Comparison of ENCODE assay signal across 22 cellular contexts in genomic region chr4:3157366-3157765, GRCh38.
DNase-seq lines count a peak whose midpoint lies in the region; ATAC-seq and TF ChIP-seq lines count a peak whose summit lies in the region.
"Had no signal": no experiment of that assay in that cellular context is flagged by ENCODE, and none has a peak within 500 bp of the region (broad histone marks: within the 10 kb centered on the region; RNA-seq: fewer than 3 reads in every experiment).

No MANE protein-coding gene starts in this region.

- CTCF ChIA-PET in CD8-positive, alpha-beta T cell (lab: Charles Lee), result interaction anchor here (1.3 to 2.1 kb wide), 2 partner anchors 36 to 323 kb away, joined by 3 to 6 read pairs; no protein-coding TSS in a partner anchor

- H3K4ac ChIP-seq in trophoblast cell (ENCODE audit: low read depth, low read length), result no peak overlapping the region

- H4K12ac ChIP-seq in trophoblast cell (ENCODE audit: low read depth, low read length), result no peak overlapping the region

- H3K79me2 ChIP-seq in trophoblast cell (ENCODE audit: control insufficient read depth, insufficient read depth, low read length, poor library complexity), result no peaks in the 10 kb centered on the region

- H2AK5ac ChIP-seq in trophoblast cell (ENCODE audit: low read length), result no peak overlapping the region

- peaks cover 10% of the 10 kb centered on the region for H3K9me3 Mint-ChIP-seq in activated T-cell treated with anti-CD3 and anti-CD28 coated beads, Interleukin-2, amount 50 U/mL, for 24 hours
- H3K9me3 Mint-ChIP-seq in activated T-cell treated with anti-CD3 and anti-CD28 coated beads, Interleukin-2, amount 50 U/mL, for 4 hours, result no peaks in the 10 kb centered on the region
- H3K9me3 Mint-ChIP-seq in CD8-positive, alpha-beta T cell, result peaks cover 6% of the 10 kb centered on the region
- peaks cover 9% of the 10 kb centered on the region for H3K9me3 Mint-ChIP-seq in neural crest cell

- no peak overlapping the region for H4K8ac ChIP-seq in trophoblast cell (ENCODE audit: low read depth, low read length)

- H3K27ac Mint-ChIP-seq in activated T-cell treated with anti-CD3 and anti-CD28 coated beads, Interleukin-2, amount 50 U/mL, for 24 hours, result peak overlapping the region; percentile 50
- peak overlapping the region; percentile 20 for H3K27ac Mint-ChIP-seq in CD8-positive, alpha-beta T cell
- H3K27ac Mint-ChIP-seq in neural crest cell (ENCODE audit: unreplicated experiment), result peak overlapping the region; percentile 7
- H3K27ac Mint-ChIP-seq: B cell, HFFc6 had no signal

- H2BK12ac ChIP-seq in trophoblast cell (ENCODE audit: low read length), result no peak overlapping the region

- no peak overlapping the region for H3K9ac ChIP-seq in trophoblast cell (ENCODE audit: low read length)
- H3K9ac ChIP-seq: BLaER1 had no signal

- DNase-seq in activated T-cell treated with anti-CD3 and anti-CD28 coated beads, Interleukin-2, amount 50 U/mL, for 24 hours, result no peak
- DNase-seq in activated T-cell treated with anti-CD3 and anti-CD28 coated beads, Interleukin-2, amount 50 U/mL, for 4 hours, result no peak
- DNase-seq in CD8-positive, alpha-beta T cell, result no peak
- DNase-seq in neural crest cell (ENCODE audit: low read depth, low spot score), result no peak
- DNase-seq in trophoblast cell, result peak; percentile 55 to 74
- DNase-seq in NCI-H69 (lab: John Stamatoyannopoulos, UW), result no peak
- no peak for DNase-seq in GM19240 (ENCODE audit: insufficient read length, low spot score)
- DNase-seq in NOMO-1 treated with DMSO at 0.1 percent for 48 hours (lab: John Stamatoyannopoulos, UW; ENCODE audit: unreplicated experiment), result no peak
- DNase-seq: CD4-positive, CD25-positive, alpha-beta regulatory T cell; CD8-positive, alpha-beta memory T cell; DMS 273 treated with DMSO at 0.1 percent for 48 hours; DMS79; EL; GDM1; GOT3; HFFc6 had no signal

- H4K91ac ChIP-seq in trophoblast cell (ENCODE audit: low read depth, low read length), result no peak overlapping the region

- no peak overlapping the region for H3K4me3 Mint-ChIP-seq in activated T-cell treated with anti-CD3 and anti-CD28 coated beads, Interleukin-2, amount 50 U/mL, for 24 hours
- no peak overlapping the region for H3K4me3 Mint-ChIP-seq in activated T-cell treated with anti-CD3 and anti-CD28 coated beads, Interleukin-2, amount 50 U/mL, for 4 hours
- H3K4me3 Mint-ChIP-seq in CD8-positive, alpha-beta T cell, result no peak overlapping the region
- H3K4me3 Mint-ChIP-seq in neural crest cell, result no peak overlapping the region
- H3K4me3 Mint-ChIP-seq: B cell; CD4-positive, CD25-positive, alpha-beta regulatory T cell; CD8-positive, alpha-beta memory T cell; HFFc6 had no signal

- H3K14ac ChIP-seq in trophoblast cell (ENCODE audit: low read length), result no peak overlapping the region

- no peak overlapping the region for H3K23ac ChIP-seq in trophoblast cell (ENCODE audit: low read length)

- no peak for TF ChIP-seq CTCF in CD8-positive, alpha-beta T cell (IDR thresholded peaks at IDR 0.05)
- no peak for TF ChIP-seq CTCF in neural crest cell (conservative IDR thresholded peaks at IDR 0.05)

- H3K4me1 Mint-ChIP-seq in activated T-cell treated with anti-CD3 and anti-CD28 coated beads, Interleukin-2, amount 50 U/mL, for 24 hours (ENCODE audit: low read depth), result peaks cover 2% of the 10 kb centered on the region
- H3K4me1 Mint-ChIP-seq in activated T-cell treated with anti-CD3 and anti-CD28 coated beads, Interleukin-2, amount 50 U/mL, for 4 hours (ENCODE audit: low read depth), result no peaks in the 10 kb centered on the region
- H3K4me1 Mint-ChIP-seq in CD8-positive, alpha-beta T cell (ENCODE audit: low read depth), result no peaks in the 10 kb centered on the region
- H3K4me1 Mint-ChIP-seq in neural crest cell, result no peaks in the 10 kb centered on the region
- H3K4me1 Mint-ChIP-seq: B cell had no signal

- intact Hi-C loops in CD8-positive, alpha-beta T cell (cut with DNase I, micrococcal nuclease), result no loop called here

- no peaks in the 10 kb centered on the region for H3K27me3 ChIP-seq in CD8-positive, alpha-beta T cell (ENCODE audit: insufficient read depth, low read length)
- H3K27me3 ChIP-seq in trophoblast cell (ENCODE audit: insufficient read depth, low read length), result no peaks in the 10 kb centered on the region
- H3K27me3 ChIP-seq: BLaER1 had no signal

- no peak overlapping the region for H3K4me3 ChIP-seq in CD8-positive, alpha-beta T cell (ENCODE audit: low read depth, low read length)
- H3K4me3 ChIP-seq in trophoblast cell (ENCODE audit: low read depth, low read length), result no peak overlapping the region
- H3K4me3 ChIP-seq: BLaER1, GM12878, HAP-1 had no signal

- H3K79me1 ChIP-seq in trophoblast cell (ENCODE audit: low read length), result no peaks in the 10 kb centered on the region

- no peak overlapping the region for H2AFZ ChIP-seq in trophoblast cell (ENCODE audit: insufficient read depth, low read length, poor library complexity)

- no peaks in the 10 kb centered on the region for H3K4me1 ChIP-seq in CD8-positive, alpha-beta T cell (ENCODE audit: insufficient read depth, low read length)
- no peaks in the 10 kb centered on the region for H3K4me1 ChIP-seq in trophoblast cell (ENCODE audit: control insufficient read depth in 1 of 2, insufficient read depth in 2 of 2, low read length in 2 of 2)
- H3K4me1 ChIP-seq: BLaER1, HAP-1 had no signal

- H3K4me2 ChIP-seq in trophoblast cell (ENCODE audit: low read length), result no peak overlapping the region
- H3K4me2 ChIP-seq: BLaER1 had no signal

- H3K9me3 ChIP-seq in CD8-positive, alpha-beta T cell (ENCODE audit: low read length), result no peaks in the 10 kb centered on the region
- H3K9me3 ChIP-seq in trophoblast cell (ENCODE audit: insufficient read depth, low read depth, low read length), result peaks cover 2% of the 10 kb centered on the region

- peaks cover 34% of the 10 kb centered on the region for H3K36me3 ChIP-seq in CD8-positive, alpha-beta T cell (ENCODE audit: insufficient read depth, low read length)
- H3K36me3 ChIP-seq in trophoblast cell (ENCODE audit: control insufficient read depth in 1 of 2, insufficient read depth in 2 of 2, low read length in 2 of 2), result peaks cover 34 to 44% of the 10 kb centered on the region in 2 experiments

- no peak for ATAC-seq in activated T-cell treated with anti-CD3 and anti-CD28 coated beads, Interleukin-2, amount 50 U/mL, for 4 hours
- ATAC-seq in CD8-positive, alpha-beta T cell, result no peak
- ATAC-seq: GM12878 had no signal

- no peak overlapping the region for H2BK5ac ChIP-seq in trophoblast cell (ENCODE audit: low read depth, low read length, poor library complexity)

- no peaks in the 10 kb centered on the region for H3K27me3 Mint-ChIP-seq in activated T-cell treated with anti-CD3 and anti-CD28 coated beads, Interleukin-2, amount 50 U/mL, for 24 hours
- H3K27me3 Mint-ChIP-seq in activated T-cell treated with anti-CD3 and anti-CD28 coated beads, Interleukin-2, amount 50 U/mL, for 4 hours (ENCODE audit: low read depth), result no peaks in the 10 kb centered on the region
- no peaks in the 10 kb centered on the region for H3K27me3 Mint-ChIP-seq in CD8-positive, alpha-beta T cell (ENCODE audit: low read depth)
- H3K27me3 Mint-ChIP-seq in neural crest cell (ENCODE audit: low read depth), result no peaks in the 10 kb centered on the region
- H3K27me3 Mint-ChIP-seq: B cell; CD4-positive, CD25-positive, alpha-beta regulatory T cell; CD8-positive, alpha-beta memory T cell had no signal

- no peak overlapping the region for H2BK120ac ChIP-seq in trophoblast cell (ENCODE audit: insufficient read depth, low read length, poor library complexity)

- no peak overlapping the region for H3K27ac ChIP-seq in CD8-positive, alpha-beta T cell (ENCODE audit: low read depth, low read length)
- no peak overlapping the region for H3K27ac ChIP-seq in trophoblast cell (ENCODE audit: low read depth, low read length)
- H3K27ac ChIP-seq: 22Rv1, BLaER1, C4-2B had no signal

- no peak overlapping the region for H3K18ac ChIP-seq in trophoblast cell (ENCODE audit: low read length)

- POLR2A ChIA-PET in CD8-positive, alpha-beta T cell (lab: Charles Lee), result no interaction called here

- WGBS in trophoblast cell (ENCODE audit: extremely low coverage, insufficient coverage, insufficient read length), result no CpG with 5 or more reads among the region's 4 CpGs

- peaks cover 91% of the 10 kb centered on the region for H3K36me3 Mint-ChIP-seq in activated T-cell treated with anti-CD3 and anti-CD28 coated beads, Interleukin-2, amount 50 U/mL, for 24 hours (ENCODE audit: low read depth)
- peaks cover 60% of the 10 kb centered on the region for H3K36me3 Mint-ChIP-seq in activated T-cell treated with anti-CD3 and anti-CD28 coated beads, Interleukin-2, amount 50 U/mL, for 4 hours (ENCODE audit: insufficient read depth)
- H3K36me3 Mint-ChIP-seq in CD8-positive, alpha-beta T cell, result peaks cover 84% of the 10 kb centered on the region
- peaks cover 38% of the 10 kb centered on the region for H3K36me3 Mint-ChIP-seq in neural crest cell (ENCODE audit: low read depth)

Comparison
In these comparisons a context has a peak if more than half of its experiments do, and no peak if none do; other contexts are left out.
1. DNase-seq: peak in trophoblast cell (2 of 2); none in activated T-cell treated with anti-CD3 and anti-CD28 coated beads, Interleukin-2, amount 50 U/mL, for 24 hours (single experiment), activated T-cell treated with anti-CD3 and anti-CD28 coated beads, Interleukin-2, amount 50 U/mL, for 4 hours (single experiment), CD8-positive, alpha-beta T cell (0 of 7), neural crest cell (single experiment), NCI-H69 (single experiment), GM19240 (single experiment) and NOMO-1 treated with DMSO at 0.1 percent for 48 hours (single experiment).
2. Peak in every context shown above with its lines, with median percentiles within 50 percentile points of each other: H3K27ac Mint-ChIP-seq.